1 cellular context compared by ENCODE assay signal in the genomic region with DNA sequence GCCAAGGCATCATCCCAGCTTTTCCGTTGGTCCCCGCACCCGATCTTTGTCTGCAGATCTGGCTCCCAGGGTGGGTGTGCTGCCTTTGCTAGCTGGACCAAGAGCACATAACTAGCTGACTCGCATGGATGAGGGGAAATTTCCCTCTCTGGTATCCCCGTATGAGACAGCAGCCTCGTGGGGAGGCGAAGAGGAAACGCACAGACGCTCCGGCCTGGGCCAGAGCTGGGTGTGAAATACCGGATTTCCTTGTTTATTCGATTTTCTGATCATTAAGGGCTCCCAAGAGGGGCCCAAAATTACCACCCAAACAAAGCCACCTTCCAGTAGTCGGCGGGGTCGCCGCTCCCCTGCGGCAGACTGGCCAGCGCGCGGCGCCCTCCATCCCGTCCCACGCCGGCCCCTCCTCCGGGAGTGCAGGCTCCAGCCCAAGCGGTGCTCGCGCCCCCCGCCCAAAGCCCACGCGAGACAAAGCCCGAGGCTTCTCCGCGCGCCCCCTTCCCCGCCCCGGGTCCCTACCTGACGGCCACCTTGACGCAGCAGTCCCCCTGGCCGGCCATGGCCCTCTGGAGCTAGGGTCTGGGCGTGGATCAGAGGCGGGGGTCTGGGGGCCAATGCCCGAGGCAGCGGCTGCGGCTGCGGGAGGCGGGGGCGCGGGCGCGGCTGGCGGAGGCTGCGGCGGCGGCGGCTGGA.
TF ChIP-seq lines count a peak whose summit lies in the region.

No MANE protein-coding gene starts in this region.

TF ChIP-seq in HCT116, 20 proteins besides CTCF, POLR2A, EP300 and RAD21 (continued from another document):
- TF ChIP-seq, protein P1, sequence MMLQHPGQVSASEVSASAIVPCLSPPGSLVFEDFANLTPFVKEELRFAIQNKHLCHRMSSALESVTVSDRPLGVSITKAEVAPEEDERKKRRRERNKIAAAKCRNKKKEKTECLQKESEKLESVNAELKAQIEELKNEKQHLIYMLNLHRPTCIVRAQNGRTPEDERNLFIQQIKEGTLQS (IDR thresholded peaks at IDR 0.05): no peak
- TF ChIP-seq SP1 (IDR thresholded peaks at IDR 0.05; ENCODE audit: low read depth) (no peak), EZH2phosphoT487 (IDR thresholded peaks at IDR 0.05; ENCODE audit: borderline replicate concordance) (no peak), POLR2AphosphoS5 (IDR thresholded peaks at IDR 0.05; ENCODE audit: low read depth, low read length) (no peak), JUND (IDR thresholded peaks at IDR 0.05) (no peak), SIN3A (IDR thresholded peaks at IDR 0.05; ENCODE audit: low read depth) (no peak), SRF (IDR thresholded peaks at IDR 0.05; ENCODE audit: low read depth) (no peak), CEBPB (IDR thresholded peaks at IDR 0.05; ENCODE audit: low read depth) (no peak), CBX3 (IDR thresholded peaks at IDR 0.05; ENCODE audit: low read depth) (no peak), ELF1 (IDR thresholded peaks at IDR 0.05; ENCODE audit: borderline replicate concordance, low read depth) (no peak), EGR1 (IDR thresholded peaks at IDR 0.05; ENCODE audit: low read depth) (no peak)
- TF ChIP-seq, protein P2, sequence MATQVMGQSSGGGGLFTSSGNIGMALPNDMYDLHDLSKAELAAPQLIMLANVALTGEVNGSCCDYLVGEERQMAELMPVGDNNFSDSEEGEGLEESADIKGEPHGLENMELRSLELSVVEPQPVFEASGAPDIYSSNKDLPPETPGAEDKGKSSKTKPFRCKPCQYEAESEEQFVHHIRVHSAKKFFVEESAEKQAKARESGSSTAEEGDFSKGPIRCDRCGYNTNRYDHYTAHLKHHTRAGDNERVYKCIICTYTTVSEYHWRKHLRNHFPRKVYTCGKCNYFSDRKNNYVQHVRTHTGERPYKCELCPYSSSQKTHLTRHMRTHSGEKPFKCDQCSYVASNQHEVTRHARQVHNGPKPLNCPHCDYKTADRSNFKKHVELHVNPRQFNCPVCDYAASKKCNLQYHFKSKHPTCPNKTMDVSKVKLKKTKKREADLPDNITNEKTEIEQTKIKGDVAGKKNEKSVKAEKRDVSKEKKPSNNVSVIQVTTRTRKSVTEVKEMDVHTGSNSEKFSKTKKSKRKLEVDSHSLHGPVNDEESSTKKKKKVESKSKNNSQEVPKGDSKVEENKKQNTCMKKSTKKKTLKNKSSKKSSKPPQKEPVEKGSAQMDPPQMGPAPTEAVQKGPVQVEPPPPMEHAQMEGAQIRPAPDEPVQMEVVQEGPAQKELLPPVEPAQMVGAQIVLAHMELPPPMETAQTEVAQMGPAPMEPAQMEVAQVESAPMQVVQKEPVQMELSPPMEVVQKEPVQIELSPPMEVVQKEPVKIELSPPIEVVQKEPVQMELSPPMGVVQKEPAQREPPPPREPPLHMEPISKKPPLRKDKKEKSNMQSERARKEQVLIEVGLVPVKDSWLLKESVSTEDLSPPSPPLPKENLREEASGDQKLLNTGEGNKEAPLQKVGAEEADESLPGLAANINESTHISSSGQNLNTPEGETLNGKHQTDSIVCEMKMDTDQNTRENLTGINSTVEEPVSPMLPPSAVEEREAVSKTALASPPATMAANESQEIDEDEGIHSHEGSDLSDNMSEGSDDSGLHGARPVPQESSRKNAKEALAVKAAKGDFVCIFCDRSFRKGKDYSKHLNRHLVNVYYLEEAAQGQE (IDR thresholded peaks at IDR 0.05; ENCODE audit: low read depth): no peak
